In genomic region chr4:152535903-152536544, GRCh38 we compare ENCODE assay signal across 1 cellular context.
A peak's percentile ranks its signal among the peaks of the same experiment; 100 is the strongest.
TF ChIP-seq lines count a peak whose summit lies in the region.

Gene FBXW7, minus strand, starts transcription at chr4:152536092. Its CDS starts 124,289 bp downstream, at chr4:152411803.

TF ChIP-seq in HEK293, 187 proteins besides CTCF, POLR2A, EP300 and RAD21 (continued from another document and continues in another):
- TF ChIP-seq ZSCAN18 (tag by site-specific recombination; IDR thresholded peaks at IDR 0.05) (no peak), ZNF449 (tag by site-specific recombination; IDR thresholded peaks at IDR 0.05) (no peak), ZNF433 (tag by site-specific recombination; IDR thresholded peaks at IDR 0.05; ENCODE audit: low read depth) (no peak), ZNF37A (tag by site-specific recombination; IDR thresholded peaks at IDR 0.05) (no peak), ZNF121 (tag by site-specific recombination; IDR thresholded peaks at IDR 0.05) (no peak), ZNF148 (tag by site-specific recombination; IDR thresholded peaks at IDR 0.05; ENCODE audit: borderline replicate concordance) (no peak; the same call in 1 of the 2 replicates), ZNF292 (tag by site-specific recombination; IDR thresholded peaks at IDR 0.05; ENCODE audit: borderline replicate concordance, low read depth) (no peak), ZNF175 (tag by site-specific recombination; IDR thresholded peaks at IDR 0.05) (no peak), ZNF184 (tag by site-specific recombination; IDR thresholded peaks at IDR 0.05) (no peak), RBAK (tag by site-specific recombination; IDR thresholded peaks at IDR 0.05) (no peak), KLF9 (tag by site-specific recombination; IDR thresholded peaks at IDR 0.05; ENCODE audit: low read depth) (peak; percentile 71), ZNF639 (tag by site-specific recombination; IDR thresholded peaks at IDR 0.05) (peak; percentile 48; the same call in 1 of the 2 replicates), ZNF404 (tag by site-specific recombination; IDR thresholded peaks at IDR 0.05) (no peak), ZNF610 (tag by site-specific recombination; IDR thresholded peaks at IDR 0.05; ENCODE audit: borderline replicate concordance) (0 out of 2 replicates have a peak, but pooled peaks have one; percentile 67), ZNF76 (tag by site-specific recombination; IDR thresholded peaks at IDR 0.05; ENCODE audit: borderline replicate concordance, low read depth) (peak; percentile 67), ZNF785 (tag by site-specific recombination; IDR thresholded peaks at IDR 0.05) (no peak), SP7 (tag by site-specific recombination; IDR thresholded peaks at IDR 0.05) (peak; percentile 58), ZNF416 (tag by site-specific recombination; IDR thresholded peaks at IDR 0.05) (no peak), ZBTB21 (tag by site-specific recombination; IDR thresholded peaks at IDR 0.05) (peak; percentile 56; the same call in 1 of the 2 replicates), WT1 (tag by site-specific recombination; IDR thresholded peaks at IDR 0.05) (no peak; the same call in 1 of the 2 replicates), BCL6B (tag by site-specific recombination; IDR thresholded peaks at IDR 0.05) (no peak), HOXC10 (CRISPR knock-in tag; IDR thresholded peaks at IDR 0.05) (no peak), ZNF221 (tag by site-specific recombination; IDR thresholded peaks at IDR 0.05; ENCODE audit: borderline replicate concordance) (no peak), ZNF837 (tag by site-specific recombination; IDR thresholded peaks at IDR 0.05) (no peak), ZNF10 (tag by site-specific recombination; IDR thresholded peaks at IDR 0.05) (no peak), AEBP2 (tag by site-specific recombination; IDR thresholded peaks at IDR 0.05; ENCODE audit: borderline replicate concordance) (no peak), ZNF146 (tag by site-specific recombination; IDR thresholded peaks at IDR 0.05) (no peak), ZNF571 (tag by site-specific recombination; IDR thresholded peaks at IDR 0.05) (no peak), ZNF274 (IDR thresholded peaks at IDR 0.05; ENCODE audit: low read length) (no peak), ZNF274 (tag by site-specific recombination; IDR thresholded peaks at IDR 0.05; ENCODE audit: borderline replicate concordance) (no peak), GLI2 (tag by site-specific recombination; IDR thresholded peaks at IDR 0.05; ENCODE audit: borderline replicate concordance, low read depth) (no peak), ZNF629 (tag by site-specific recombination; IDR thresholded peaks at IDR 0.05) (peak; percentile 89), ZNF664 (tag by site-specific recombination; IDR thresholded peaks at IDR 0.05) (no peak), ZNF621 (tag by site-specific recombination; IDR thresholded peaks at IDR 0.05) (no peak), ZNF747 (tag by site-specific recombination; IDR thresholded peaks at IDR 0.05) (no peak), INSM2 (tag by site-specific recombination; IDR thresholded peaks at IDR 0.05) (no peak; the same call in 1 of the 2 replicates), ZNF707 (tag by site-specific recombination; IDR thresholded peaks at IDR 0.05) (no peak), ZSCAN4 (tag by site-specific recombination; IDR thresholded peaks at IDR 0.05) (no peak), ZNF223 (tag by site-specific recombination; IDR thresholded peaks at IDR 0.05) (no peak), ATF2 (tag by site-specific recombination; IDR thresholded peaks at IDR 0.05; ENCODE audit: low read depth) (no peak), TSHZ1 (tag by site-specific recombination; IDR thresholded peaks at IDR 0.05; ENCODE audit: borderline replicate concordance) (no peak), KLF10 (tag by site-specific recombination; IDR thresholded peaks at IDR 0.05) (no peak), KLF1 (tag by site-specific recombination; IDR thresholded peaks at IDR 0.05) (peak; percentile 59), ZEB2 (tag by site-specific recombination; IDR thresholded peaks at IDR 0.05) (peak; percentile 56; the same call in 1 of the 2 replicates), ZNF202 (tag by site-specific recombination; IDR thresholded peaks at IDR 0.05; ENCODE audit: borderline replicate concordance) (no peak), ZNF112 (tag by site-specific recombination; IDR thresholded peaks at IDR 0.05) (no peak), ZNF514 (tag by site-specific recombination; IDR thresholded peaks at IDR 0.05) (no peak), KLF8 (tag by site-specific recombination; IDR thresholded peaks at IDR 0.05) (peak; percentile 91)
